9 cellular contexts compared by ENCODE assay signal in genomic region chr11:109697140-109697843, GRCh38.
DNase-seq lines count a peak whose midpoint lies in the region; ATAC-seq, FAIRE-seq and TF ChIP-seq lines count a peak whose summit lies in the region.
"Had no signal": no experiment of that assay in that cellular context is flagged by ENCODE, and none has a peak within 500 bp of the region (broad histone marks: within the 10 kb centered on the region; RNA-seq: fewer than 3 reads in every experiment).

No MANE protein-coding gene starts in this region.

- no peak overlapping the region for H3K27ac ChIP-seq in K562 (ENCODE audit: extremely low read depth, low read depth, low read length)
- no peak overlapping the region for H3K27ac ChIP-seq in HepG2 (ENCODE audit: extremely low read length, insufficient read depth, low read length)
- H3K27ac ChIP-seq: skin epidermis had no signal

- no peaks in the 10 kb centered on the region for H3K4me1 ChIP-seq in K562 (replicated peaks in 1 of 2; ENCODE audit: control insufficient read depth in 2 of 2, insufficient read depth in 2 of 2, low read length in 2 of 2)
- no peaks in the 10 kb centered on the region for H3K4me1 ChIP-seq in HepG2 (ENCODE audit: insufficient read depth, low read length)

- TF ChIP-seq CTCF in K562 (IDR thresholded peaks at IDR 0.05 in 2 of 3, conservative IDR thresholded peaks at IDR 0.05 in 1 of 3; ENCODE audit: insufficient read depth in 2 of 3, low read depth in 1 of 3, low read length in 3 of 3) = peak; percentile 52 to 67 (median 62)
- peak; percentile 64 for TF ChIP-seq CTCF in HepG2 (CRISPR knock-in tag; IDR thresholded peaks at IDR 0.05)

- H3K79me2 ChIP-seq in K562 (ENCODE audit: control insufficient read depth, insufficient read depth, low read length) = no peaks in the 10 kb centered on the region
- H3K79me2 ChIP-seq in HepG2 (ENCODE audit: insufficient read depth, low read length) = no peaks in the 10 kb centered on the region

- H3K4me2 ChIP-seq in K562 (ENCODE audit: insufficient read depth, low read length) = no peak overlapping the region
- H3K4me2 ChIP-seq in HepG2 (ENCODE audit: low read depth, low read length) = no peak overlapping the region

- DNase-seq in CD1c-positive myeloid dendritic cell (ENCODE audit: extremely low spot score) (peak; percentile 47), NCI-H510A (lab: John Stamatoyannopoulos, UW) (peak; percentile 11), K562 (ENCODE audit: extremely low read depth in 1 of 4, low spot score in 3 of 4) (peak; percentile 22 to 43 (median 22)), HepG2 (ENCODE audit: low spot score) (peak; percentile 23), retina (no peak)
- no peak for DNase-seq in stimulated activated CD8-positive, alpha-beta memory T cell treated with anti-CD3 and anti-CD28 coated beads, Interleukin-4, amount 100 ng/mL, for 48 hours

- H3K9me3 ChIP-seq in K562 (replicated peaks; ENCODE audit: control insufficient read depth, insufficient read depth, low read depth, low read length) (no peaks in the 10 kb centered on the region), HepG2 (ENCODE audit: low read length) (peaks cover 49% of the 10 kb centered on the region)

- CTCF ChIA-PET in K562 (lab: Yijun Ruan, JAX; ENCODE audit: low intra/inter-chr PET ratio) = no interaction called here
- CTCF ChIA-PET in HepG2 (lab: Yijun Ruan, JAX; ENCODE audit: low intra/inter-chr PET ratio, low total read pairs) = no interaction called here

- TF ChIP-seq RAD21 in K562 (CRISPR knock-in tag; conservative IDR thresholded peaks at IDR 0.05 in 1 of 2, IDR thresholded peaks at IDR 0.05 in 1 of 2) (peak in 1 of 2 experiments; percentile 67; a peak in 3 of 4 replicates), HepG2 (CRISPR knock-in tag; IDR thresholded peaks at IDR 0.05) (no peak)

- ATAC-seq in GM18907 (IDR thresholded peaks at IDR 0.05; ENCODE audit: unreplicated experiment) = peak; percentile 90
- ATAC-seq in HG03135 (IDR thresholded peaks at IDR 0.05; ENCODE audit: unreplicated experiment) = peak; percentile 88
- ATAC-seq in K562 = peak; percentile 90
- ATAC-seq in HepG2 = peak; percentile 89

- BruUV-seq in K562 (replicated peaks; lab: Mats Ljungman, UMichigan) = no TSS peak
- no TSS peak for BruUV-seq in HepG2 (replicated peaks; lab: Mats Ljungman, UMichigan)

- intact Hi-C loops in K562 (cut with micrococcal nuclease) (loop anchor here (1.0 kb wide), 1 partner anchor 999 kb away; no protein-coding TSS in a partner anchor), HepG2 (cut with micrococcal nuclease; ENCODE audit: unreplicated experiment) (loop anchor here (5.0 kb wide), 1 partner anchor 655 kb away; no protein-coding TSS in a partner anchor)

- POLR2A ChIA-PET in K562 (lab: Yijun Ruan, JAX) (interaction anchor here (0.5 kb wide), 1 partner anchor 52 kb away, joined by 3 read pairs; no protein-coding TSS in a partner anchor), HepG2 (lab: Yijun Ruan, JAX) (no interaction called here)

- in situ Hi-C loops in K562 (cut with MboI) (no loop called here), HepG2 (cut with HindIII; ENCODE audit: extremely low pct_ligation_motif_present, low pct_unique_long_range_greater_than_20kb) (no loop called here)

- WGBS in K562 (ENCODE audit: insufficient coverage, low coverage, missing lambda C conversion rate) = 8% methylated on average over 3 of the region's 4 CpGs
- WGBS in HepG2 (ENCODE audit: low lambda C conversion rate) = 16% methylated on average over 3 of the region's 4 CpGs

- H4K20me1 ChIP-seq in K562 (replicated peaks; ENCODE audit: control insufficient read depth, insufficient read depth, low read length) (no peaks in the 10 kb centered on the region), HepG2 (ENCODE audit: insufficient read depth, low read length) (no peaks in the 10 kb centered on the region)

- H3K9ac ChIP-seq in K562 (ENCODE audit: insufficient read depth in 1 of 2, low read depth in 2 of 2, low read length in 2 of 2) = no peak overlapping the region
- H3K9ac ChIP-seq in HepG2 (ENCODE audit: insufficient read depth, low read depth, low read length) = no peak overlapping the region

- H3K4me3 ChIP-seq in K562 (no peak overlapping the region), HepG2 (replicated peaks in 1 of 3; ENCODE audit: insufficient read depth in 1 of 3, low read depth in 2 of 3, low read length in 3 of 3) (no peak overlapping the region)
- H3K4me3 ChIP-seq: skin epidermis had no signal

- no peaks in the 10 kb centered on the region for H3K9me1 ChIP-seq in K562 (ENCODE audit: control insufficient read depth, insufficient read depth, low read length)

- H2AFZ ChIP-seq in K562 (ENCODE audit: low read depth, low read length) (no peak overlapping the region), HepG2 (ENCODE audit: low read length) (no peak overlapping the region)

- FAIRE-seq in K562 (lab: Jason Lieb, UNC) = peak; percentile 62
- FAIRE-seq in HepG2 (lab: Jason Lieb, UNC) = no peak

- H3K36me3 ChIP-seq in K562 (ENCODE audit: control insufficient read depth, insufficient read depth, low read length) (no peaks in the 10 kb centered on the region), HepG2 (replicated peaks in 1 of 2; ENCODE audit: control insufficient read depth in 1 of 2, insufficient read depth in 2 of 2, low read length in 2 of 2) (no peaks in the 10 kb centered on the region)

- H3K27me3 ChIP-seq in K562 (ENCODE audit: control insufficient read depth in 2 of 2, insufficient read depth in 2 of 2, low read length in 2 of 2) = no peaks in the 10 kb centered on the region; a peak in 1 of 5 replicates
- H3K27me3 ChIP-seq in HepG2 (ENCODE audit: control insufficient read depth in 1 of 2, insufficient read depth in 2 of 2, low read length in 2 of 2) = no peaks in the 10 kb centered on the region; a peak in 1 of 5 replicates

- TF ChIP-seq POLR2A in K562 (conservative IDR thresholded peaks at IDR 0.05) (no peak), HepG2 (IDR thresholded peaks at IDR 0.05; ENCODE audit: insufficient read depth in 1 of 2, low read depth in 2 of 2, low read length in 2 of 2) (no peak)

- TF ChIP-seq EP300 in K562 (IDR thresholded peaks at IDR 0.05; ENCODE audit: low read length) = no peak
- TF ChIP-seq EP300 in HepG2 (IDR thresholded peaks at IDR 0.05; ENCODE audit: low read depth in 2 of 2, low read length in 2 of 2) = no peak
- TF ChIP-seq EP300 in HepG2 (CRISPR knock-in tag; IDR thresholded peaks at IDR 0.05; ENCODE audit: borderline replicate concordance) = no peak

TF ChIP-seq in K562, 482 proteins besides CTCF, POLR2A, EP300 and RAD21:
- TF ChIP-seq SMC3 (conservative IDR thresholded peaks at IDR 0.05; ENCODE audit: insufficient read depth, low read depth, low read length) = peak; percentile 44; the same call in 1 of the 2 replicates
- TF ChIP-seq MBD2 (IDR thresholded peaks at IDR 0.05; ENCODE audit: borderline replicate concordance, low read depth) = no peak
- 0 out of 2 replicates have a peak, but pooled peaks have one; percentile 17 for TF ChIP-seq KLF16 (IDR thresholded peaks at IDR 0.05)

TF ChIP-seq in HepG2, 621 proteins besides CTCF, POLR2A, EP300 and RAD21:
- TF ChIP-seq STAG1 (CRISPR knock-in tag; IDR thresholded peaks at IDR 0.05) (peak; percentile 58), SMC3 (IDR thresholded peaks at IDR 0.05; ENCODE audit: low read length) (peak; percentile 41; the same call in 1 of the 2 replicates), ZMYM2 (CRISPR knock-in tag; IDR thresholded peaks at IDR 0.05) (no peak)

Comparison
In these comparisons a context has a peak if more than half of its experiments do, and no peak if none do; other contexts are left out.
1. DNase-seq: peak in CD1c-positive myeloid dendritic cell (single experiment), NCI-H510A (single experiment), K562 (4 of 4) and HepG2 (single experiment); none in retina (single experiment) and stimulated activated CD8-positive, alpha-beta memory T cell treated with anti-CD3 and anti-CD28 coated beads, Interleukin-4, amount 100 ng/mL, for 48 hours (single experiment).
2. Peak in every context shown above with its lines, with median percentiles within 50 percentile points of each other: ATAC-seq.